In the genomic region with DNA sequence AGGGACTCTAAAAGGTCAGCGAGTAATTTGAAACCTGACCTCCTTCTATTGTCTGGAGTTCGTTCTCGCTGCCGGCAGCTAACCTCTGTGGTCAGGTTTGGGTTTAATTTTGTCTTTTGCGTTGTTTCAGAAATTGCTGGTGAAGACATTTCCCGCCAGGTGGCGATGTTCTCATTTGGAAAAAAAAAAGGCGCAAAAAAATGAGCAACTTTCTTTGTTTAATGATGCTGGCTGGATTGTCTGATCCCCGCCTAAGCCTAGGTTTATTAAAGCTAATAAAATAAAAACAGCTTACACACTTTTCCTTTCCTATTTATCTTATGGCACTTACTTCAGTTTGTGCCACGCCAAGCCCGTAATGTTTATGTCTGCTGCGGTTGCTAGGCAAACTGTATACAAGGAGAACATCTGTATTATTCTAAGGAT, we compare ENCODE assay signal across 9 cellular contexts.
DNase-seq lines count a peak whose midpoint lies in the region; ATAC-seq and TF ChIP-seq lines count a peak whose summit lies in the region.
"Had no signal": no experiment of that assay in that cellular context is flagged by ENCODE, and none has a peak within 500 bp of the region (broad histone marks: within the 10 kb centered on the region; RNA-seq: fewer than 3 reads in every experiment).

No MANE protein-coding gene starts in this region.

- no peaks in the 10 kb centered on the region for H3K9me2 ChIP-seq in PC-3 (replicated peaks; ENCODE audit: low read length)
- H3K9me2 ChIP-seq in neural cell (ENCODE audit: insufficient read depth, low read length), result no peaks in the 10 kb centered on the region

- H4K20me1 ChIP-seq in PC-3 (ENCODE audit: low read length) (no peaks in the 10 kb centered on the region), neural cell (ENCODE audit: insufficient read depth) (no peaks in the 10 kb centered on the region)

- H3F3A ChIP-seq in PC-3 (ENCODE audit: low read length, unreplicated experiment) (no peaks in the 10 kb centered on the region), neural cell (ENCODE audit: insufficient read depth, low read length, poor library complexity, severe bottlenecking) (no peaks in the 10 kb centered on the region)

- H3K4me2 ChIP-seq in PC-3 (ENCODE audit: low read length) (no peak overlapping the region), neural cell (ENCODE audit: low read length) (no peak overlapping the region)

- H3K9ac ChIP-seq in PC-3 (ENCODE audit: low read length) (no peak overlapping the region), neural cell (ENCODE audit: low read length) (no peak overlapping the region)

- CTCF ChIA-PET in PC-3 (lab: Charles Lee), result no interaction called here

- peak; percentile 74 for DNase-seq in DMS53 (lab: John Stamatoyannopoulos, UW)
- DNase-seq in H7, result peak; percentile 36
- DNase-seq in PC-3, result peak; percentile 75
- DNase-seq in ecto neural progenitor cell (ENCODE audit: low spot score), result peak; percentile 61
- no peak for DNase-seq in stimulated activated naive CD4-positive, alpha-beta T cell treated with Interleukin-2 at 50 U/mL for 16 hours (lab: John Stamatoyannopoulos, UW)

- no peak overlapping the region for H2AFZ ChIP-seq in PC-3 (ENCODE audit: low read length)
- no peak overlapping the region for H2AFZ ChIP-seq in neural cell (ENCODE audit: low read depth, low read length)

- no peak overlapping the region for H3K4me3 ChIP-seq in H7 (ENCODE audit: insufficient read depth, low read depth, low read length)
- H3K4me3 ChIP-seq in PC-3 (ENCODE audit: low read length), result no peak overlapping the region
- H3K4me3 ChIP-seq in neural cell (ENCODE audit: low read length), result no peak overlapping the region
- H3K4me3 ChIP-seq: skin epidermis had no signal

- POLR2A ChIA-PET in PC-3 (lab: Charles Lee; ENCODE audit: unreplicated experiment), result no interaction called here

- no peak for TF ChIP-seq EP300 in neural cell (conservative IDR thresholded peaks at IDR 0.05; ENCODE audit: poor library complexity, severe bottlenecking)

- peak; percentile 85 for TF ChIP-seq RAD21 in neural cell (conservative IDR thresholded peaks at IDR 0.05)

- ATAC-seq in PC-3 (no peak), HG03565 (IDR thresholded peaks at IDR 0.05; ENCODE audit: unreplicated experiment) (no peak), HG02588 (IDR thresholded peaks at IDR 0.05; ENCODE audit: unreplicated experiment) (no peak)

- H3K4me1 ChIP-seq in PC-3 (ENCODE audit: insufficient read depth, low read length), result no peaks in the 10 kb centered on the region

- no peaks in the 10 kb centered on the region for H3K36me3 ChIP-seq in H7 (replicated peaks; ENCODE audit: control insufficient read depth, insufficient read depth, low read length)
- no peaks in the 10 kb centered on the region for H3K36me3 ChIP-seq in PC-3 (ENCODE audit: low read depth, low read length)
- H3K36me3 ChIP-seq in neural cell (ENCODE audit: insufficient read depth, low read length), result no peaks in the 10 kb centered on the region

- peak; percentile 94 for TF ChIP-seq CTCF in PC-3 (conservative IDR thresholded peaks at IDR 0.05; ENCODE audit: low read depth, low read length)
- peak; percentile 83 for TF ChIP-seq CTCF in neural cell (IDR thresholded peaks at IDR 0.05; ENCODE audit: poor library complexity, severe bottlenecking)

- intact Hi-C loops in PC-3 (cut with micrococcal nuclease), result no loop called here

- no peaks in the 10 kb centered on the region for H3K79me2 ChIP-seq in PC-3 (ENCODE audit: low read length)
- no peaks in the 10 kb centered on the region for H3K79me2 ChIP-seq in neural cell (replicated peaks; ENCODE audit: insufficient read depth, low read length)

- H3K9me3 ChIP-seq in PC-3 (ENCODE audit: low read length) (no peaks in the 10 kb centered on the region), neural cell (ENCODE audit: low read length) (no peaks in the 10 kb centered on the region)

- H3K27me3 ChIP-seq in H7 (ENCODE audit: control insufficient read depth, insufficient read depth, low read length), result no peaks in the 10 kb centered on the region
- peaks cover 30% of the 10 kb centered on the region for H3K27me3 ChIP-seq in PC-3 (ENCODE audit: low read length)
- H3K27me3 ChIP-seq in neural cell (ENCODE audit: insufficient read depth, low read depth, low read length), result no peaks in the 10 kb centered on the region

- no TSS peak for BruUV-seq in PC-3 (replicated peaks; lab: Mats Ljungman, UMichigan)

- no peak overlapping the region for H3K27ac ChIP-seq in PC-3 (ENCODE audit: low read length)
- no peak overlapping the region for H3K27ac ChIP-seq in neural cell (ENCODE audit: low read length)
- H3K27ac ChIP-seq: skin epidermis had no signal

TF ChIP-seq in neural cell, 6 proteins besides CTCF, POLR2A, EP300 and RAD21:
- peak; percentile 89 for TF ChIP-seq SMC3 (conservative IDR thresholded peaks at IDR 0.05; ENCODE audit: poor library complexity)
- TF ChIP-seq, protein P1, sequence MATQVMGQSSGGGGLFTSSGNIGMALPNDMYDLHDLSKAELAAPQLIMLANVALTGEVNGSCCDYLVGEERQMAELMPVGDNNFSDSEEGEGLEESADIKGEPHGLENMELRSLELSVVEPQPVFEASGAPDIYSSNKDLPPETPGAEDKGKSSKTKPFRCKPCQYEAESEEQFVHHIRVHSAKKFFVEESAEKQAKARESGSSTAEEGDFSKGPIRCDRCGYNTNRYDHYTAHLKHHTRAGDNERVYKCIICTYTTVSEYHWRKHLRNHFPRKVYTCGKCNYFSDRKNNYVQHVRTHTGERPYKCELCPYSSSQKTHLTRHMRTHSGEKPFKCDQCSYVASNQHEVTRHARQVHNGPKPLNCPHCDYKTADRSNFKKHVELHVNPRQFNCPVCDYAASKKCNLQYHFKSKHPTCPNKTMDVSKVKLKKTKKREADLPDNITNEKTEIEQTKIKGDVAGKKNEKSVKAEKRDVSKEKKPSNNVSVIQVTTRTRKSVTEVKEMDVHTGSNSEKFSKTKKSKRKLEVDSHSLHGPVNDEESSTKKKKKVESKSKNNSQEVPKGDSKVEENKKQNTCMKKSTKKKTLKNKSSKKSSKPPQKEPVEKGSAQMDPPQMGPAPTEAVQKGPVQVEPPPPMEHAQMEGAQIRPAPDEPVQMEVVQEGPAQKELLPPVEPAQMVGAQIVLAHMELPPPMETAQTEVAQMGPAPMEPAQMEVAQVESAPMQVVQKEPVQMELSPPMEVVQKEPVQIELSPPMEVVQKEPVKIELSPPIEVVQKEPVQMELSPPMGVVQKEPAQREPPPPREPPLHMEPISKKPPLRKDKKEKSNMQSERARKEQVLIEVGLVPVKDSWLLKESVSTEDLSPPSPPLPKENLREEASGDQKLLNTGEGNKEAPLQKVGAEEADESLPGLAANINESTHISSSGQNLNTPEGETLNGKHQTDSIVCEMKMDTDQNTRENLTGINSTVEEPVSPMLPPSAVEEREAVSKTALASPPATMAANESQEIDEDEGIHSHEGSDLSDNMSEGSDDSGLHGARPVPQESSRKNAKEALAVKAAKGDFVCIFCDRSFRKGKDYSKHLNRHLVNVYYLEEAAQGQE (IDR thresholded peaks at IDR 0.05; ENCODE audit: borderline replicate concordance), result no peak
